28 cellular contexts compared by ENCODE assay signal in genomic region chr5:109215040-109215439, GRCh38.
"Had no signal": no experiment of that assay in that cellular context is flagged by ENCODE, and none has a peak within 500 bp of the region (broad histone marks: within the 10 kb centered on the region; RNA-seq: fewer than 3 reads in every experiment).

No MANE protein-coding gene starts in this region.

- H3K9me3 ChIP-seq: ovary, psoas muscle, right lobe of liver, suprapubic skin, testis, transverse colon, upper lobe of right lung, uterus had no signal

- H3K27ac ChIP-seq: neural progenitor cell, ovary, parathyroid adenoma, psoas muscle, right lobe of liver, sigmoid colon, spleen, suprapubic skin, testis, tibial artery, transverse colon, upper lobe of right lung, uterus had no signal

- H3K36me3 ChIP-seq: neural progenitor cell, ovary, right lobe of liver, sigmoid colon, spleen, suprapubic skin, tibial artery, transverse colon, upper lobe of right lung, uterus had no signal

- H3K27me3 ChIP-seq: neural progenitor cell, ovary, right lobe of liver, sigmoid colon, suprapubic skin, testis, tibial artery, transverse colon, upper lobe of right lung, uterus had no signal

- ATAC-seq: natural killer cell; psoas muscle; right cardiac atrium; stimulated activated memory B cell treated with anti-CD40 and anti-IgM and Interleukin-4, amounts not matched to agents 10 μg/mL and 1 μg/mL and 100 μg/mL, for 72 hours; stimulated activated naive CD8-positive, alpha-beta T cell treated with anti-CD3 and anti-CD28 coated beads, Interleukin-15, amount 100 ng/mL, for 72 hours; stimulated activated naive CD8-positive, alpha-beta T cell treated with anti-CD3 and anti-CD28 coated beads, Interleukin-15, Interleukin-2, amounts not matched to agents 100 U/mL and 50 U/mL, for 24 hours; upper lobe of right lung had no signal

- H3K4me1 ChIP-seq: neural progenitor cell, parathyroid adenoma, psoas muscle, right lobe of liver, sigmoid colon, spleen, suprapubic skin, testis, tibial artery, transverse colon, upper lobe of right lung, uterus had no signal

- H3K9ac ChIP-seq: neural progenitor cell, parathyroid adenoma had no signal

- H3K4me3 ChIP-seq: neural progenitor cell, ovary, psoas muscle, right lobe of liver, sigmoid colon, smooth muscle cell, spleen, suprapubic skin, testis, tibial artery, transverse colon, upper lobe of right lung, uterus had no signal

- DNase-seq: natural killer cell; occipital lobe; ovary; posterior cingulate gyrus; psoas muscle; right cardiac atrium; sigmoid colon; spleen; stimulated activated CD4-positive, alpha-beta T cell treated with anti-CD3 and anti-CD28 coated beads, Interleukin-12 subunit alpha, Interleukin-12 subunit beta, amount 100 ng/mL, for 4 hours; stimulated activated CD4-positive, alpha-beta T cell treated with anti-CD3 and anti-CD28 coated beads, Interleukin-1b, Interleukin-23, amount 100 ng/mL, for 48 hours; stimulated activated CD4-positive, alpha-beta T cell treated with anti-CD3 and anti-CD28 coated beads, Interleukin-4, amount 100 ng/mL, for 1 hour; stimulated activated CD4-positive, alpha-beta T cell treated with anti-CD3 and anti-CD28 coated beads, Interleukin-4, amount 100 ng/mL, for 4 hours; stimulated activated CD8-positive, alpha-beta memory T cell treated with anti-CD3 and anti-CD28 coated beads, Interleukin-4, amount 100 ng/mL, for 48 hours; stimulated activated naive CD4-positive, alpha-beta T cell; stimulated activated naive CD8-positive, alpha-beta T cell treated with anti-CD3 and anti-CD28 coated beads, Interleukin-15, amount 100 ng/mL, for 72 hours; stimulated activated naive CD8-positive, alpha-beta T cell treated with anti-CD3 and anti-CD28 coated beads, Interleukin-15, Interleukin-2, amounts not matched to agents 100 U/mL and 50 U/mL, for 24 hours; substantia nigra; testis; tibial artery; transverse colon; upper lobe of right lung; uterus had no signal
